21 cellular contexts compared by ENCODE assay signal in genomic region chr4:102781570-102781969, GRCh38.
"Had no signal": no experiment of that assay in that cellular context is flagged by ENCODE, and none has a peak within 500 bp of the region (broad histone marks: within the 10 kb centered on the region; RNA-seq: fewer than 3 reads in every experiment).

No MANE protein-coding gene starts in this region.

- H3K9me3 Mint-ChIP-seq: endodermal cell; stimulated activated naive B cell treated with anti-CD40 and anti-IgM and Interleukin-4, amounts not matched to agents 10 μg/mL and 1 μg/mL and 100 μg/mL, for 72 hours; stimulated activated naive CD8-positive, alpha-beta T cell treated with anti-CD3 and anti-CD28 coated beads, Interleukin-15, amount 100 ng/mL, for 72 hours had no signal

- H3K27me3 Mint-ChIP-seq: stimulated activated naive B cell treated with anti-CD40 and anti-IgM and Interleukin-4, amounts not matched to agents 10 μg/mL and 1 μg/mL and 100 μg/mL, for 72 hours; stimulated activated naive CD8-positive, alpha-beta T cell treated with anti-CD3 and anti-CD28 coated beads, Interleukin-15, amount 100 ng/mL, for 72 hours had no signal

- H3K79me2 ChIP-seq: hepatocyte had no signal

- H3K27ac Mint-ChIP-seq: endodermal cell; naive thymus-derived CD8-positive, alpha-beta T cell; stimulated activated naive B cell treated with anti-CD40 and anti-IgM and Interleukin-4, amounts not matched to agents 10 μg/mL and 1 μg/mL and 100 μg/mL, for 72 hours; stimulated activated naive CD8-positive, alpha-beta T cell treated with anti-CD3 and anti-CD28 coated beads, Interleukin-15, amount 100 ng/mL, for 72 hours had no signal

- ATAC-seq: left lobe of liver; mucosa of descending colon; naive thymus-derived CD8-positive, alpha-beta T cell; stimulated activated naive B cell treated with anti-CD40 and anti-IgM and Interleukin-4, amounts not matched to agents 10 μg/mL and 1 μg/mL and 100 μg/mL, for 72 hours; stimulated activated naive CD8-positive, alpha-beta T cell treated with anti-CD3 and anti-CD28 coated beads, Interleukin-15, amount 100 ng/mL, for 72 hours had no signal

- H3K4me3 ChIP-seq: coronary artery, hepatocyte, mucosa of descending colon, sigmoid colon, skin epidermis, thoracic aorta, transverse colon had no signal

- H3K36me3 ChIP-seq: neutrophil, sigmoid colon, thoracic aorta, transverse colon had no signal

- H3K9me3 ChIP-seq: mucosa of descending colon, neutrophil, sigmoid colon, thoracic aorta, transverse colon had no signal

- H2AFZ ChIP-seq: hepatocyte had no signal

- H3K36me3 Mint-ChIP-seq: stimulated activated naive B cell treated with anti-CD40 and anti-IgM and Interleukin-4, amounts not matched to agents 10 μg/mL and 1 μg/mL and 100 μg/mL, for 72 hours had no signal

- H3K4me3 Mint-ChIP-seq: endodermal cell; naive thymus-derived CD8-positive, alpha-beta T cell; stimulated activated naive B cell treated with anti-CD40 and anti-IgM and Interleukin-4, amounts not matched to agents 10 μg/mL and 1 μg/mL and 100 μg/mL, for 72 hours; stimulated activated naive CD8-positive, alpha-beta T cell treated with anti-CD3 and anti-CD28 coated beads, Interleukin-15, amount 100 ng/mL, for 72 hours had no signal

- H3K4me1 ChIP-seq: sigmoid colon had no signal

- H3K4me1 Mint-ChIP-seq: stimulated activated naive B cell treated with anti-CD40 and anti-IgM and Interleukin-4, amounts not matched to agents 10 μg/mL and 1 μg/mL and 100 μg/mL, for 72 hours; stimulated activated naive CD8-positive, alpha-beta T cell treated with anti-CD3 and anti-CD28 coated beads, Interleukin-15, amount 100 ng/mL, for 72 hours had no signal

- DNase-seq: effector CD4-positive, alpha-beta T cell; endodermal cell; foreskin melanocyte; head of caudate nucleus; mammary epithelial cell; mucosa of descending colon; naive thymus-derived CD8-positive, alpha-beta T cell; posterior cingulate gyrus; sigmoid colon; stimulated activated CD4-positive, alpha-beta T cell treated with anti-CD3 and anti-CD28 coated beads, Interleukin-2, amount 100 ng/mL, for 24 hours; stimulated activated CD4-positive, alpha-beta T cell treated with anti-CD3 and anti-CD28 coated beads, Interleukin-4, amount 100 ng/mL, for 4 hours; stimulated activated naive B cell treated with anti-CD40 and anti-IgM and Interleukin-4, amounts not matched to agents 10 μg/mL and 1 μg/mL and 100 μg/mL, for 72 hours; stimulated activated naive CD8-positive, alpha-beta T cell treated with anti-CD3 and anti-CD28 coated beads, Interleukin-15, amount 100 ng/mL, for 72 hours; substantia nigra; transverse colon had no signal

- H3K27me3 ChIP-seq: hepatocyte, neutrophil, sigmoid colon, transverse colon had no signal

- H3K27ac ChIP-seq: coronary artery, neutrophil, sigmoid colon, skin epidermis, thoracic aorta, transverse colon had no signal
